Comparison of ENCODE assay signal across 10 cellular contexts in the genomic region with DNA sequence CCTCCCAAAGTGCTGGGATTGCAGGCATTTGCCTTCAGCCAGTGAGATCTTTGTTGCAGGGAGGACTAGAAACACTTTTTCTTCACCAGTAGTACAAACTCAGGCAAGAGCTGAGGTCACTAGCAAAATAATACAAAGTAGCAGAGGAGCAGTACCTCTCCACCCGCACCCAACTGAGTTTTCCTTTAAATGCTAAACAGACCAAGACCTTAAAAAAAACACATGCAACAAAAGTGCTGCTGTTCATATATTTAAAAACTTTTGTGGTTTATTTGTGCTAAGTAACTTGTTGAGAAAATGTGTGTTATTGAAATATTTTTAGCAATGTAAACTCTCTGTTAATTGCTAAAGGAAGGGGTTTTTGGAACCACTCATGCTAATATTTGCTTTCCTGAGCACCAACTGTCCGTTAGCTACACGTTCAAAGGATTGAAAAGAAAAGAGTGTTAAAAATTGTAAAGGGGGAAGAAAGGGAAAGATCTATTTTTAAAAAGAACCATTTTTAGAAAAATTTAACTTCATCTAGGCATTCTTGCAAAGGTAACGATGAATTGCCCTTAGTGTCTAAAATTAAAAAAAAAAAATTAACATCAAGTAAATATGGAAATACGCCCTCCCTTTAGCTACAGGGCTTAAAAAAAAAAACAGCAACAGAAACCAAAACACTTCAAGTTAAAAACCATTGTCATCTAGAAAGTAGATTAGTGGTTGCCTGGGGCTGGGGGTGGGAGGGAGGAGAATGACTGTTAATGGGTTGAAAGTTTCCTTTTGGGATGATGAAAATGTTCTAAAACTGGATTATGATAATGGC.
A peak's percentile ranks its signal among the peaks of the same experiment; 100 is the strongest.
DNase-seq lines count a peak whose midpoint lies in the region; ATAC-seq, FAIRE-seq and TF ChIP-seq lines count a peak whose summit lies in the region.
"Had no signal": no experiment of that assay in that cellular context is flagged by ENCODE, and none has a peak within 500 bp of the region (broad histone marks: within the 10 kb centered on the region; RNA-seq: fewer than 3 reads in every experiment).

No MANE protein-coding gene starts in this region.

- TF ChIP-seq EP300 in suprapubic skin (IDR thresholded peaks at IDR 0.05): no peak
- TF ChIP-seq EP300 in ovary (IDR thresholded peaks at IDR 0.05): no peak

- H3K4me3 ChIP-seq in HUES48 (ENCODE audit: low read depth, low read length): peak overlapping the region; percentile 9; the same call in 1 of the 2 replicates
- no peak overlapping the region for H3K4me3 ChIP-seq in suprapubic skin
- no peak overlapping the region for H3K4me3 ChIP-seq in ovary

- TF ChIP-seq POLR2A in GM12891 (IDR thresholded peaks at IDR 0.05; ENCODE audit: low read depth, low read length) (no peak), suprapubic skin (IDR thresholded peaks at IDR 0.05) (no peak), ovary (IDR thresholded peaks at IDR 0.05) (no peak)

- 61% methylated on average over 5 of the region's 5 CpGs for WGBS in suprapubic skin
- 10 to 32% (median 16%) methylated on average over 5 of the region's 5 CpGs for WGBS in ovary, 3 donors

- no peaks in the 10 kb centered on the region for H3K9me3 ChIP-seq in HUES48 (ENCODE audit: control insufficient read depth, insufficient read depth, low read length)
- no peaks in the 10 kb centered on the region for H3K9me3 ChIP-seq in suprapubic skin
- H3K9me3 ChIP-seq in ovary: no peaks in the 10 kb centered on the region
- H3K9me3 ChIP-seq: neutrophil had no signal

- H3K27me3 ChIP-seq in HUES48 (ENCODE audit: control insufficient read depth, insufficient read depth, low read length) (no peaks in the 10 kb centered on the region), suprapubic skin (no peaks in the 10 kb centered on the region), ovary (no peaks in the 10 kb centered on the region)
- H3K27me3 ChIP-seq: neutrophil had no signal

- peak; percentile 89 for ATAC-seq in GM21529 (IDR thresholded peaks at IDR 0.05; ENCODE audit: unreplicated experiment)
- ATAC-seq: HCT116 had no signal

- no peak overlapping the region; the same call in 1 of the 2 replicates for H3K9ac ChIP-seq in HUES48 (ENCODE audit: low read depth, low read length)

- no peak for TF ChIP-seq CTCF in suprapubic skin (IDR thresholded peaks at IDR 0.05)
- no peak for TF ChIP-seq CTCF in ovary (IDR thresholded peaks at IDR 0.05)

- DNase-seq in GM12891 (ENCODE audit: insufficient read length, low spot score): no peak
- DNase-seq in germinal center (ENCODE audit: low spot score): peak; percentile 7
- DNase-seq in epidermal melanocyte (ENCODE audit: insufficient read length, low spot score): no peak
- DNase-seq in CD1c-positive myeloid dendritic cell (ENCODE audit: extremely low spot score): no peak
- no peak for DNase-seq in suprapubic skin (ENCODE audit: low spot score in 2 of 2)
- no peak for DNase-seq in ovary

- H3K27ac ChIP-seq in HUES48 (ENCODE audit: low read depth, low read length): peak overlapping the region; percentile 91
- H3K27ac ChIP-seq in suprapubic skin: no peak overlapping the region
- H3K27ac ChIP-seq in ovary: no peak overlapping the region
- H3K27ac ChIP-seq: neutrophil had no signal

- no peaks in the 10 kb centered on the region for H3K36me3 ChIP-seq in HUES48 (ENCODE audit: control insufficient read depth, insufficient read depth, low read length)
- no peaks in the 10 kb centered on the region for H3K36me3 ChIP-seq in suprapubic skin
- no peaks in the 10 kb centered on the region for H3K36me3 ChIP-seq in ovary
- H3K36me3 ChIP-seq: neutrophil had no signal

- H3K4me1 ChIP-seq in HUES48 (ENCODE audit: control insufficient read depth, insufficient read depth, low read length): peaks cover 15% of the 10 kb centered on the region
- H3K4me1 ChIP-seq in suprapubic skin: peaks cover 5% of the 10 kb centered on the region
- H3K4me1 ChIP-seq in ovary (ENCODE audit: insufficient read depth): no peaks in the 10 kb centered on the region

- intact Hi-C loops in ovary (cut with DNase I): no loop called here

- peak; percentile 72 for FAIRE-seq in GM12891 (lab: Jason Lieb, UNC)

TF ChIP-seq in GM12891, 5 proteins besides CTCF, POLR2A, EP300 and RAD21:
- TF ChIP-seq POLR2AphosphoS5 (IDR thresholded peaks at IDR 0.05; ENCODE audit: low read depth, low read length) (no peak), TAF1 (IDR thresholded peaks at IDR 0.05; ENCODE audit: low read depth, low read length) (no peak), PAX5 (IDR thresholded peaks at IDR 0.05; ENCODE audit: insufficient read depth, low read length, severe bottlenecking) (no peak), SPI1 (IDR thresholded peaks at IDR 0.05; ENCODE audit: low read depth, low read length) (no peak), POU2F2 (IDR thresholded peaks at IDR 0.05; ENCODE audit: low read depth, low read length) (no peak)
